In the genomic region with DNA sequence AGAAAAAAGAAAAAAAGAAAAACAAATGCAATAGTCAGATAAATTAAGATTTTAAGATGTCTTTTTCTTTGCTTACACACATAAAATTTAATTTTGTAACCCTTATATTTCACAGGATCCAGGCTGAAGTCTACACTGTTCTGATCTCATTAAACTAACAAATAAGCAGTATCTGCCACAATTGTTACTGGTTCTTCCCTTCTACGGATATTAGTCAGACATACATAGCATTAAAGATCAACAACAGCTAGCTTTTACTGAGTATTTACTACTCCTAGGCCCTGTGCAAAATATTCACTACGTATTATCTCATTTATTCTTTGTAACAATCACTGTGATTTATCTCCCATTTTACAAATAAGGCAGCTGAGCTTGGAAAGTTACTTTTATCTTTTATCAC, we compare ENCODE assay signal across 28 cellular contexts.
"Had no signal": no experiment of that assay in that cellular context is flagged by ENCODE, and none has a peak within 500 bp of the region (broad histone marks: within the 10 kb centered on the region; RNA-seq: fewer than 3 reads in every experiment).

No MANE protein-coding gene starts in this region.

- H3K4me3 Mint-ChIP-seq: mesothelial cell of epicardium; naive B cell; nephron progenitor cell; stimulated activated effector memory CD8-positive, alpha-beta T cell treated with anti-CD3 and anti-CD28 coated beads, Interleukin-12 subunit alpha, Interleukin-12 subunit beta, amount 100 ng/mL, for 72 hours had no signal

- FAIRE-seq: kidney had no signal

- H3K4me3 ChIP-seq: coronary artery, dorsolateral prefrontal cortex, gastroesophageal sphincter, heart left ventricle, hepatocyte, mucosa of descending colon, right atrium auricular region, stomach, thyroid gland, vagina had no signal

- H3K4me2 ChIP-seq: hepatocyte had no signal

- H3K4me1 ChIP-seq: parathyroid adenoma had no signal

- H3K27ac Mint-ChIP-seq: mesothelial cell of epicardium; naive B cell; stimulated activated effector memory CD8-positive, alpha-beta T cell treated with anti-CD3 and anti-CD28 coated beads, Interleukin-12 subunit alpha, Interleukin-12 subunit beta, amount 100 ng/mL, for 72 hours had no signal

- H3K9me3 Mint-ChIP-seq: naive B cell; stimulated activated effector memory CD8-positive, alpha-beta T cell treated with anti-CD3 and anti-CD28 coated beads, Interleukin-12 subunit alpha, Interleukin-12 subunit beta, amount 100 ng/mL, for 72 hours had no signal

- H3K9me3 ChIP-seq: gastroesophageal sphincter, heart left ventricle, mucosa of descending colon, right atrium auricular region, stomach, thyroid gland, vagina had no signal

- H3K27ac ChIP-seq: coronary artery, dorsolateral prefrontal cortex, epithelial cell of prostate, hepatocyte, parathyroid adenoma, right atrium auricular region, stomach, thyroid gland, vagina had no signal

- DNase-seq: dorsolateral prefrontal cortex; effector CD4-positive, alpha-beta T cell; foreskin fibroblast; heart left ventricle; kidney; mesenchymal stem cell; mucosa of descending colon; naive B cell; nephron progenitor cell; stimulated activated CD4-positive, alpha-beta T cell treated with anti-CD3 and anti-CD28 coated beads, Interleukin-2, amount 100 ng/mL, for 24 hours; stimulated activated CD4-positive, alpha-beta T cell treated with anti-CD3 and anti-CD28 coated beads, Interleukin-4, amount 100 ng/mL, for 24 hours; stimulated activated naive CD4-positive, alpha-beta T cell treated with Interleukin-2 at 50 U/mL for 16 hours; stomach; thyroid gland; trophoblast cell had no signal

- H3K27me3 Mint-ChIP-seq: progenitor cell of endocrine pancreas had no signal

- H3K36me3 Mint-ChIP-seq: naive B cell; stimulated activated effector memory CD8-positive, alpha-beta T cell treated with anti-CD3 and anti-CD28 coated beads, Interleukin-12 subunit alpha, Interleukin-12 subunit beta, amount 100 ng/mL, for 72 hours had no signal

- ATAC-seq: esophagus mucosa; gastroesophageal sphincter; heart left ventricle; left lobe of liver; mucosa of descending colon; sciatic nerve; stimulated activated effector memory CD8-positive, alpha-beta T cell treated with anti-CD3 and anti-CD28 coated beads, Interleukin-12 subunit alpha, Interleukin-12 subunit beta, amount 100 ng/mL, for 72 hours had no signal

- H3K9ac ChIP-seq: parathyroid adenoma had no signal

- H3K27me3 ChIP-seq: dorsolateral prefrontal cortex, gastroesophageal sphincter, heart left ventricle, hepatocyte, right atrium auricular region, stomach, thyroid gland, vagina had no signal

- H2AFZ ChIP-seq: hepatocyte, parathyroid adenoma had no signal

- H3K36me3 ChIP-seq: gastroesophageal sphincter, heart left ventricle, right atrium auricular region, stomach, thyroid gland, vagina had no signal
